In the genomic region with DNA sequence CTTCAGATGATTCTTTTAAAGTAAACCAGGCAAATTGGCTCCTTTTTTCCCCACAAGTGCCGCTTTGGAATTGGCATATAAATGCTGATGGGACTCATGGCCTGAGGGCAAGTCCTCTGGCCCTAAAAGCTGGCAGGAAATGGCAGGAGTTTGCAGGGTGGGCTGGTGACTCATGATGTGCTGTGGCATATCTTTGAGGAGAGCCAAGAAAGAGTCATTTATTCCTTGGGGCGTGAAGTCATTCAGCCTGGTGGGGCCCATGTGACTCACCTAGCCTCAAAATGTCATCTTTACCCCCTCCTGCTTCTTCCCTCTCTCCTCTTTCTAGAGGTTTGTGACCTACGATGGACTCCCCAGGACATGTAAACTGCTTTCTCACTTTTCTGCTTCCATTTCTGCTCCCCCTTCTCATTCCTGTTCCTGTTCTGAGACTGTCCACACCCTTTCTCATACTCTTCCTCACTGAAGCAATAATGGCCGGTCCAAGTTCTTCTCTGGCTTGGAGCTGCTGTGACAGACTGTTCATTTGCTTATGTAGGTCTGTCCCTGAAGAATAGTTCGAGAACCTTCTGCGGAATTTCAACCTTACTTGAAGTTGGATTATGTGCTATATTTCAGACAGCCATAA, we compare ENCODE assay signal across 11 cellular contexts.
DNase-seq lines count a peak whose midpoint lies in the region; ATAC-seq, FAIRE-seq and TF ChIP-seq lines count a peak whose summit lies in the region.
"Had no signal": no experiment of that assay in that cellular context is flagged by ENCODE, and none has a peak within 500 bp of the region (broad histone marks: within the 10 kb centered on the region; RNA-seq: fewer than 3 reads in every experiment).

No MANE protein-coding gene starts in this region.

- peak; percentile 83 for DNase-seq in AG10803 (ENCODE audit: low read depth)
- DNase-seq in HTR-8/SVneo (ENCODE audit: insufficient read length, low spot score) = peak; percentile 61
- peak; percentile 53 to 63 for DNase-seq in activated T-cell treated with anti-CD3 and anti-CD28 coated beads, Interleukin-2, amount 50 U/mL, for 48 hours
- DNase-seq in kidney tubule cell (ENCODE audit: low spot score) = peak; percentile 97
- no peak for DNase-seq in head of caudate nucleus
- DNase-seq in DMS114 treated with DMSO at 0.1 percent for 48 hours (lab: John Stamatoyannopoulos, UW; ENCODE audit: unreplicated experiment) = no peak
- DNase-seq in ecto neural progenitor cell (ENCODE audit: low spot score) = no peak
- DNase-seq: NCI-H2171, nephron progenitor cell had no signal

- no peak for TF ChIP-seq CTCF in AG10803 (conservative IDR thresholded peaks at IDR 0.05; ENCODE audit: low read length)

- ATAC-seq in GM21576 (IDR thresholded peaks at IDR 0.05; ENCODE audit: unreplicated experiment) = no peak

- FAIRE-seq in HTR-8/SVneo (lab: Jason Lieb, UNC) = no peak
- FAIRE-seq: colon had no signal

- intact Hi-C loops in head of caudate nucleus (cut with DNase I) = no loop called here

- no peak overlapping the region for H3K4me3 ChIP-seq in AG10803 (ENCODE audit: low read length)

Comparison
In these comparisons a context has a peak if more than half of its experiments do, and no peak if none do; other contexts are left out.
1. DNase-seq: peak in AG10803 (single experiment), HTR-8/SVneo (single experiment), activated T-cell treated with anti-CD3 and anti-CD28 coated beads, Interleukin-2, amount 50 U/mL, for 48 hours (2 of 2) and kidney tubule cell (single experiment); none in head of caudate nucleus (0 of 42), DMS114 treated with DMSO at 0.1 percent for 48 hours (single experiment) and ecto neural progenitor cell (single experiment).